8 cellular contexts compared by ENCODE assay signal in genomic region chr6:166382933-166383816, GRCh38. TPM values are rescaled to one million over a fixed set of nuclear protein-coding genes. Genes with fewer than 3 reads are reported as not detected.
DNase-seq lines count a peak whose midpoint lies in the region; ATAC-seq, FAIRE-seq and TF ChIP-seq lines count a peak whose summit lies in the region.

Gene MPC1 (minus strand): TSS chr6:166382940. CDS start chr6:166382876, 64 bp downstream.

- H2AFZ ChIP-seq in fibroblast of lung (ENCODE audit: low read length), result peak within 1 kb of the TSS; percentile 90

- H3K27me3 Mint-ChIP-seq in activated T-helper 17 cell treated with anti-CD3 and anti-CD28 coated beads, Interleukin-2, amount 50 U/mL, for 72 hours, result no peaks in the 10 kb centered on the region
- H3K27me3 Mint-ChIP-seq in naive thymus-derived CD4-positive, alpha-beta T cell, result peaks cover 0 to 8% (median 0%) of the 10 kb centered on the region in 5 donors
- no peaks in the 10 kb centered on the region for H3K27me3 Mint-ChIP-seq in stimulated activated memory B cell treated with anti-CD40 and anti-IgM and Interleukin-4, amounts not matched to agents 10 μg/mL and 1 μg/mL and 100 μg/mL, for 72 hours

- H3K27me3 ChIP-seq in fibroblast of lung (ENCODE audit: control insufficient read depth, insufficient read depth, low read length), result no peaks in the 10 kb centered on the region
- H3K27me3 ChIP-seq in naive thymus-derived CD4-positive, alpha-beta T cell (ENCODE audit: control insufficient read depth in 2 of 2, insufficient read depth in 2 of 2, low read length in 2 of 2), result no peaks in the 10 kb centered on the region

- ATAC-seq in activated T-helper 17 cell treated with anti-CD3 and anti-CD28 coated beads, Interleukin-2, amount 50 U/mL, for 72 hours (replicated peaks), result peak; percentile 96
- peak; percentile 98 for ATAC-seq in naive thymus-derived CD4-positive, alpha-beta T cell
- ATAC-seq in stimulated activated memory B cell treated with anti-CD40 and anti-IgM and Interleukin-4, amounts not matched to agents 10 μg/mL and 1 μg/mL and 100 μg/mL, for 72 hours, result peak; percentile 97

- POLR2A ChIA-PET in RWPE1 (lab: Yijun Ruan, JAX; ENCODE audit: low non-redundant PET), result no interaction called here
- POLR2A ChIA-PET in naive thymus-derived CD4-positive, alpha-beta T cell (lab: Charles Lee), result interaction anchor here (1.2 kb wide), 1 partner anchor 35 kb away, joined by 5 read pairs; no protein-coding TSS in a partner anchor

- no peaks in the 10 kb centered on the region for H3K9me3 ChIP-seq in fibroblast of lung (ENCODE audit: control insufficient read depth, insufficient read depth, low read depth, low read length)
- H3K9me3 ChIP-seq in naive thymus-derived CD4-positive, alpha-beta T cell (ENCODE audit: control insufficient read depth in 2 of 3, low read length in 3 of 3), result no peaks in the 10 kb centered on the region

- H3K4me2 ChIP-seq in fibroblast of lung (ENCODE audit: extremely low read depth, insufficient read depth, low read length), result peak within 1 kb of the TSS; percentile 91

- no peaks in the 10 kb centered on the region for H4K20me1 ChIP-seq in fibroblast of lung (ENCODE audit: control insufficient read depth, extremely low read depth, insufficient read depth, low read length)

- intact Hi-C loops in naive thymus-derived CD4-positive, alpha-beta T cell (cut with micrococcal nuclease), result loop anchor here (1.0 to 5.0 kb wide), 13 partner anchors 18 to 614 kb away; partner anchors contain the start of genes RPS6KA2 (in 2 of the 2), SFT2D1 (in 2 of the 2), CEP43 (in 1 of the 2) and RNASET2 (in 1 of the 2)

- peaks cover 4% of the 10 kb centered on the region for H3K79me2 ChIP-seq in fibroblast of lung (ENCODE audit: control insufficient read depth, insufficient read depth, low read length)

- TF ChIP-seq POLR2A in H54 (IDR thresholded peaks at IDR 0.05; ENCODE audit: low read depth, low read length), result peak; percentile 76

- CTCF ChIA-PET in RWPE1 (lab: Yijun Ruan, JAX), result interaction anchor here (1.0 kb wide), 2 partner anchors 15 to 69 kb away, joined by 3 to 5 read pairs; no protein-coding TSS in a partner anchor
- CTCF ChIA-PET in naive thymus-derived CD4-positive, alpha-beta T cell (lab: Charles Lee), result no interaction called here

- H3K9me3 Mint-ChIP-seq in activated T-helper 17 cell treated with anti-CD3 and anti-CD28 coated beads, Interleukin-2, amount 50 U/mL, for 72 hours, result no peaks in the 10 kb centered on the region
- H3K9me3 Mint-ChIP-seq in naive thymus-derived CD4-positive, alpha-beta T cell, result no peaks in the 10 kb centered on the region
- no peaks in the 10 kb centered on the region for H3K9me3 Mint-ChIP-seq in stimulated activated memory B cell treated with anti-CD40 and anti-IgM and Interleukin-4, amounts not matched to agents 10 μg/mL and 1 μg/mL and 100 μg/mL, for 72 hours

- H3K27ac Mint-ChIP-seq in activated T-helper 17 cell treated with anti-CD3 and anti-CD28 coated beads, Interleukin-2, amount 50 U/mL, for 72 hours, result peak within 1 kb of the TSS; percentile 84
- peak within 1 kb of the TSS; percentile 78 to 95 (median 91) for H3K27ac Mint-ChIP-seq in naive thymus-derived CD4-positive, alpha-beta T cell
- peak within 1 kb of the TSS; percentile 79 for H3K27ac Mint-ChIP-seq in stimulated activated memory B cell treated with anti-CD40 and anti-IgM and Interleukin-4, amounts not matched to agents 10 μg/mL and 1 μg/mL and 100 μg/mL, for 72 hours

- H3K36me3 ChIP-seq in fibroblast of lung (ENCODE audit: control insufficient read depth, insufficient read depth, low read length), result no peaks in the 10 kb centered on the region
- peaks cover 0 to 3% (median 0%) of the 10 kb centered on the region in 3 experiments for H3K36me3 ChIP-seq in naive thymus-derived CD4-positive, alpha-beta T cell (ENCODE audit: control insufficient read depth in 2 of 3, insufficient read depth in 3 of 3, low read length in 3 of 3)

- H3K4me1 ChIP-seq in fibroblast of lung (ENCODE audit: control insufficient read depth, extremely low read depth, insufficient read depth, low read length), result no peaks in the 10 kb centered on the region
- no peaks in the 10 kb centered on the region for H3K4me1 ChIP-seq in naive thymus-derived CD4-positive, alpha-beta T cell (ENCODE audit: control insufficient read depth in 2 of 2, insufficient read depth in 2 of 2, low read length in 2 of 2)

- H3K9ac ChIP-seq in fibroblast of lung (ENCODE audit: insufficient read depth, low read length), result peak within 1 kb of the TSS; percentile 66

- H3K27ac ChIP-seq in RWPE1, result peak within 1 kb of the TSS; percentile 93
- peak within 1 kb of the TSS; percentile 52 for H3K27ac ChIP-seq in fibroblast of lung (ENCODE audit: insufficient read depth, low read length)
- H3K27ac ChIP-seq in naive thymus-derived CD4-positive, alpha-beta T cell (ENCODE audit: low read depth, low read length), result peak within 1 kb of the TSS; percentile 87

- FAIRE-seq in H54 (lab: Jason Lieb, UNC), result no peak

- H3K4me3 Mint-ChIP-seq in activated T-helper 17 cell treated with anti-CD3 and anti-CD28 coated beads, Interleukin-2, amount 50 U/mL, for 72 hours, result peak within 1 kb of the TSS; percentile 90
- peak within 1 kb of the TSS; percentile 89 to 98 (median 94) for H3K4me3 Mint-ChIP-seq in naive thymus-derived CD4-positive, alpha-beta T cell
- peak within 1 kb of the TSS; percentile 91 for H3K4me3 Mint-ChIP-seq in stimulated activated memory B cell treated with anti-CD40 and anti-IgM and Interleukin-4, amounts not matched to agents 10 μg/mL and 1 μg/mL and 100 μg/mL, for 72 hours

- no peaks in the 10 kb centered on the region for H3K36me3 Mint-ChIP-seq in activated T-helper 17 cell treated with anti-CD3 and anti-CD28 coated beads, Interleukin-2, amount 50 U/mL, for 72 hours (ENCODE audit: low read depth)
- H3K36me3 Mint-ChIP-seq in naive thymus-derived CD4-positive, alpha-beta T cell, result no peaks in the 10 kb centered on the region
- H3K36me3 Mint-ChIP-seq in stimulated activated memory B cell treated with anti-CD40 and anti-IgM and Interleukin-4, amounts not matched to agents 10 μg/mL and 1 μg/mL and 100 μg/mL, for 72 hours, result no peaks in the 10 kb centered on the region

- H3K4me1 Mint-ChIP-seq in activated T-helper 17 cell treated with anti-CD3 and anti-CD28 coated beads, Interleukin-2, amount 50 U/mL, for 72 hours, result peaks cover 6% of the 10 kb centered on the region
- peaks cover 4 to 20% (median 16%) of the 10 kb centered on the region in 7 donors for H3K4me1 Mint-ChIP-seq in naive thymus-derived CD4-positive, alpha-beta T cell
- peaks cover 12% of the 10 kb centered on the region for H3K4me1 Mint-ChIP-seq in stimulated activated memory B cell treated with anti-CD40 and anti-IgM and Interleukin-4, amounts not matched to agents 10 μg/mL and 1 μg/mL and 100 μg/mL, for 72 hours

- DNase-seq in EL, result peak; percentile 96
- peak; percentile 79 for DNase-seq in H54 (ENCODE audit: insufficient read length, low spot score)
- peak; percentile 94 for DNase-seq in LoVo (ENCODE audit: low spot score)
- DNase-seq in RWPE1 (ENCODE audit: low spot score), result peak; percentile 95
- peak; percentile 93 to 96 for DNase-seq in fibroblast of lung (ENCODE audit: low read depth in 2 of 2)
- peak; percentile 91 to 96 (median 94) for DNase-seq in naive thymus-derived CD4-positive, alpha-beta T cell

- TF ChIP-seq CTCF in RWPE1 (conservative IDR thresholded peaks at IDR 0.05; ENCODE audit: low read depth) (no peak), fibroblast of lung (conservative IDR thresholded peaks at IDR 0.05 in 1 of 2, IDR thresholded peaks at IDR 0.05 in 1 of 2; ENCODE audit: low read depth in 1 of 2, low read length in 2 of 2) (no peak)

- H3K4me3 ChIP-seq in fibroblast of lung (replicated peaks in 1 of 4; ENCODE audit: control extremely low read depth in 1 of 4, insufficient read depth in 1 of 4, low read depth in 3 of 4, low read length in 4 of 4), result peak within 1 kb of the TSS; percentile 31 to 85 (median 75)
- H3K4me3 ChIP-seq in naive thymus-derived CD4-positive, alpha-beta T cell (ENCODE audit: low read length), result peak within 1 kb of the TSS; percentile 85

RNA-seq across cellular contexts. Expression of gene MPC1, which starts in this region (rescaled TPM):
- total RNA-seq in activated T-helper 17 cell treated with anti-CD3 and anti-CD28 coated beads, Interleukin-2, amount 50 U/mL, for 72 hours, result 10 to 100 TPM in 1 of 2 donors, 1 to 10 TPM in 1; 6.5 to 15.9 TPM
- total RNA-seq in fibroblast of lung, result 16.4 and 19.3 TPM in 2 replicates
- 28.7 and 36.7 TPM in 2 replicates for polyA plus RNA-seq in fibroblast of lung
- 27.7 and 38.1 TPM in 2 replicates for polyA plus RNA-seq in fibroblast of lung (2012)
- polyA minus RNA-seq in fibroblast of lung (ENCODE audit: low replicate concordance), result 0.85 and 6.0 TPM in 2 replicates
- 10 to 100 TPM; 18.5 to 31.1 (median 26.5) TPM for total RNA-seq in naive thymus-derived CD4-positive, alpha-beta T cell
- polyA plus RNA-seq in naive thymus-derived CD4-positive, alpha-beta T cell, result 10 to 100 TPM; 41.7 to 64.2 TPM

Comparison
In these comparisons a context has a peak if more than half of its experiments do, and no peak if none do; other contexts are left out.
1. Peak in every context shown above with its lines: DNase-seq, ATAC-seq, H3K4me3 ChIP-seq and H3K27ac ChIP-seq.